ENCODE assay signal across 7 cellular contexts in genomic region chr2:72325592-72326422, GRCh38.
DNase-seq lines count a peak whose midpoint lies in the region; ATAC-seq and TF ChIP-seq lines count a peak whose summit lies in the region.

No MANE protein-coding gene starts in this region.

- H3K4me3 ChIP-seq in MG63 (no peak overlapping the region), psoas muscle (no peak overlapping the region)

- no peaks in the 10 kb centered on the region for H3K4me1 ChIP-seq in psoas muscle

- peak; percentile 28 for TF ChIP-seq CTCF in psoas muscle (IDR thresholded peaks at IDR 0.05)

- intact Hi-C loops in psoas muscle (cut with DNase I) = no loop called here

- H3K27ac ChIP-seq in psoas muscle = no peak overlapping the region

- H3K9me3 ChIP-seq in MG63 = no peaks in the 10 kb centered on the region
- H3K9me3 ChIP-seq in psoas muscle = no peaks in the 10 kb centered on the region

- H3K27me3 ChIP-seq in MG63 (no peaks in the 10 kb centered on the region), psoas muscle (ENCODE audit: insufficient read depth in 3 of 3, low read length in 2 of 3) (no peaks in the 10 kb centered on the region)

- ATAC-seq in GM21786 (IDR thresholded peaks at IDR 0.05; ENCODE audit: unreplicated experiment) (peak; percentile 88), esophagus mucosa (peak; percentile 53), psoas muscle (no peak)

- H3K36me3 ChIP-seq in MG63 (no peaks in the 10 kb centered on the region), psoas muscle (ENCODE audit: insufficient read depth in 1 of 2, low read depth in 1 of 2) (no peaks in the 10 kb centered on the region)

- DNase-seq in GM03348 (ENCODE audit: low spot score) (peak; percentile 29), MG63 (peak; percentile 5), psoas muscle (no peak), cerebellar cortex (ENCODE audit: low spot score) (no peak), pons (ENCODE audit: low spot score) (no peak)

- 69 to 81% (median 75%) methylated on average over 8 of the region's 8 CpGs for WGBS in psoas muscle, 3 donors

Comparison
In these comparisons a context has a peak if more than half of its experiments do, and no peak if none do; other contexts are left out.
1. DNase-seq: peak in GM03348 (single experiment) and MG63 (single experiment); none in psoas muscle (0 of 2), cerebellar cortex (single experiment) and pons (single experiment).
2. ATAC-seq: peak in GM21786 (single experiment) and esophagus mucosa (single experiment); none in psoas muscle (0 of 4).